9 cellular contexts compared by ENCODE assay signal in the genomic region with DNA sequence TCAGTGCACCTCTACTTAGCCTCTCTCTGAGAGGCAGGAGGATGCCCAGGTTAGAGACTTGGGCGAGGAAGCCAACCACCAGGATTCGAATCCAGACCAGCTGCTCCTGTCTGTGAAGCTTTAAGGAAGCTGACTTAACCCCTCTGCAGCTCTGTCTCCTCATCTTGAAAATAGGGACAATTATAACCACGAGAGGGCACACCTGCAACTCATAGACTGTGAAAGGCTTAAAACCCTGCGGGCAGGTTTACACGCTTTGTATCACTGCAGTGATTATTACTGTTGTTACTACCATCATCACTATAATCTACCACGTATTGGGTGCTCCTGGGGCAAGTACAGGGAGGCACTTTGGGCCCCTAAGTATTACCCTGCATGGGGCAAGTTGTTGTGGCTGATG.
DNase-seq lines count a peak whose midpoint lies in the region; ATAC-seq and FAIRE-seq lines count a peak whose summit lies in the region.
"Had no signal": no experiment of that assay in that cellular context is flagged by ENCODE, and none has a peak within 500 bp of the region (broad histone marks: within the 10 kb centered on the region; RNA-seq: fewer than 3 reads in every experiment).

No MANE protein-coding gene starts in this region.

- peaks cover 14% of the 10 kb centered on the region for H3K36me3 Mint-ChIP-seq in activated naive CD8-positive, alpha-beta T cell treated with anti-CD3 and anti-CD28 coated beads, Interleukin-2, amount 10 ng/mL, durations not matched to agents 7 days and 5 days
- H3K36me3 Mint-ChIP-seq in activated naive CD8-positive, alpha-beta T cell treated with anti-CD3 and anti-CD28 coated beads, Interleukin-2, amount 50 U/mL, for 24 hours (ENCODE audit: low read depth) = peaks cover 6% of the 10 kb centered on the region
- no peaks in the 10 kb centered on the region for H3K36me3 Mint-ChIP-seq in activated T-cell treated with anti-CD3 and anti-CD28 coated beads, Interleukin-2, amount 50 U/mL, for 4 hours (ENCODE audit: insufficient read depth)

- no peaks in the 10 kb centered on the region for H3K9me3 ChIP-seq in small intestine (ENCODE audit: control insufficient read depth, low read depth)

- no peak overlapping the region for H3K27ac Mint-ChIP-seq in activated naive CD8-positive, alpha-beta T cell treated with anti-CD3 and anti-CD28 coated beads, Interleukin-2, amount 10 ng/mL, durations not matched to agents 7 days and 5 days
- H3K27ac Mint-ChIP-seq in activated naive CD8-positive, alpha-beta T cell treated with anti-CD3 and anti-CD28 coated beads, Interleukin-2, amount 50 U/mL, for 24 hours = no peak overlapping the region

- H3K4me1 Mint-ChIP-seq in activated naive CD8-positive, alpha-beta T cell treated with anti-CD3 and anti-CD28 coated beads, Interleukin-2, amount 10 ng/mL, durations not matched to agents 7 days and 5 days = peaks cover 34% of the 10 kb centered on the region
- H3K4me1 Mint-ChIP-seq in activated naive CD8-positive, alpha-beta T cell treated with anti-CD3 and anti-CD28 coated beads, Interleukin-2, amount 50 U/mL, for 24 hours = peaks cover 39% of the 10 kb centered on the region
- H3K4me1 Mint-ChIP-seq in activated T-cell treated with anti-CD3 and anti-CD28 coated beads, Interleukin-2, amount 50 U/mL, for 4 hours (ENCODE audit: low read depth) = peaks cover 30% of the 10 kb centered on the region

- DNase-seq in activated naive CD8-positive, alpha-beta T cell treated with anti-CD3 and anti-CD28 coated beads, Interleukin-2, amount 10 ng/mL, durations not matched to agents 7 days and 5 days = no peak
- no peak for DNase-seq in activated naive CD8-positive, alpha-beta T cell treated with anti-CD3 and anti-CD28 coated beads, Interleukin-2, amount 50 U/mL, for 24 hours
- DNase-seq in NCI-H1694 (lab: John Stamatoyannopoulos, UW) (peak; percentile 52), small intestine (peak; percentile 21), HCEC 1CT (no peak), cardiac septum (ENCODE audit: low spot score) (no peak), GF-D8 (lab: John Stamatoyannopoulos, UW) (no peak)
- DNase-seq in activated T-cell treated with anti-CD3 and anti-CD28 coated beads, Interleukin-2, amount 50 U/mL, for 4 hours = peak; percentile 18

- no peak overlapping the region for H3K27ac ChIP-seq in small intestine (ENCODE audit: low read depth in 1 of 2, low read length in 1 of 2)

- POLR2A ChIA-PET in activated naive CD8-positive, alpha-beta T cell treated with anti-CD3 and anti-CD28 coated beads, Interleukin-2, amount 10 ng/mL, durations not matched to agents 7 days and 5 days (lab: Charles Lee) = no interaction called here

- H3K4me3 ChIP-seq in small intestine (ENCODE audit: low read depth in 1 of 2, low read length in 2 of 2) = no peak overlapping the region
- H3K4me3 ChIP-seq: lung had no signal

- H3K4me1 ChIP-seq in small intestine (ENCODE audit: control insufficient read depth in 2 of 2, insufficient read depth in 1 of 2, low read depth in 1 of 2, low read length in 1 of 2) = no peaks in the 10 kb centered on the region

- no peaks in the 10 kb centered on the region for H3K27me3 Mint-ChIP-seq in activated naive CD8-positive, alpha-beta T cell treated with anti-CD3 and anti-CD28 coated beads, Interleukin-2, amount 10 ng/mL, durations not matched to agents 7 days and 5 days
- H3K27me3 Mint-ChIP-seq in activated naive CD8-positive, alpha-beta T cell treated with anti-CD3 and anti-CD28 coated beads, Interleukin-2, amount 50 U/mL, for 24 hours = no peaks in the 10 kb centered on the region
- no peaks in the 10 kb centered on the region for H3K27me3 Mint-ChIP-seq in activated T-cell treated with anti-CD3 and anti-CD28 coated beads, Interleukin-2, amount 50 U/mL, for 4 hours (ENCODE audit: low read depth)

- no peaks in the 10 kb centered on the region for H3K36me3 ChIP-seq in small intestine (ENCODE audit: control insufficient read depth in 2 of 2, insufficient read depth in 2 of 2, low read length in 2 of 2)

- H3K9me3 Mint-ChIP-seq in activated naive CD8-positive, alpha-beta T cell treated with anti-CD3 and anti-CD28 coated beads, Interleukin-2, amount 10 ng/mL, durations not matched to agents 7 days and 5 days = peaks cover 10% of the 10 kb centered on the region
- peaks cover 14% of the 10 kb centered on the region for H3K9me3 Mint-ChIP-seq in activated naive CD8-positive, alpha-beta T cell treated with anti-CD3 and anti-CD28 coated beads, Interleukin-2, amount 50 U/mL, for 24 hours
- H3K9me3 Mint-ChIP-seq in activated T-cell treated with anti-CD3 and anti-CD28 coated beads, Interleukin-2, amount 50 U/mL, for 4 hours = peaks cover 5% of the 10 kb centered on the region

- H3K27me3 ChIP-seq in small intestine (ENCODE audit: control insufficient read depth in 2 of 2, insufficient read depth in 2 of 2, low read length in 2 of 2) = no peaks in the 10 kb centered on the region

- intact Hi-C loops in cardiac septum (cut with DNase I) = no loop called here

- 26 to 52% (median 36%) methylated on average over 6 of the region's 6 CpGs for WGBS in small intestine, 3 donors

- peak; percentile 49 for ATAC-seq in activated naive CD8-positive, alpha-beta T cell treated with anti-CD3 and anti-CD28 coated beads, Interleukin-2, amount 10 ng/mL, durations not matched to agents 7 days and 5 days (ENCODE audit: low read depth)
- ATAC-seq in activated naive CD8-positive, alpha-beta T cell treated with anti-CD3 and anti-CD28 coated beads, Interleukin-2, amount 50 U/mL, for 24 hours = no peak
- peak; percentile 30 to 39 for ATAC-seq in activated T-cell treated with anti-CD3 and anti-CD28 coated beads, Interleukin-2, amount 50 U/mL, for 4 hours

- no peak overlapping the region for H3K4me3 Mint-ChIP-seq in activated naive CD8-positive, alpha-beta T cell treated with anti-CD3 and anti-CD28 coated beads, Interleukin-2, amount 10 ng/mL, durations not matched to agents 7 days and 5 days
- no peak overlapping the region for H3K4me3 Mint-ChIP-seq in activated naive CD8-positive, alpha-beta T cell treated with anti-CD3 and anti-CD28 coated beads, Interleukin-2, amount 50 U/mL, for 24 hours
- no peak overlapping the region for H3K4me3 Mint-ChIP-seq in activated T-cell treated with anti-CD3 and anti-CD28 coated beads, Interleukin-2, amount 50 U/mL, for 4 hours

- FAIRE-seq in small intestine (lab: Jason Lieb, UNC) = no peak

Comparison
In these comparisons a context has a peak if more than half of its experiments do, and no peak if none do; other contexts are left out.
1. DNase-seq: peak in NCI-H1694 (single experiment), activated T-cell treated with anti-CD3 and anti-CD28 coated beads, Interleukin-2, amount 50 U/mL, for 4 hours (single experiment) and small intestine (single experiment); none in activated naive CD8-positive, alpha-beta T cell treated with anti-CD3 and anti-CD28 coated beads, Interleukin-2, amount 10 ng/mL, durations not matched to agents 7 days and 5 days (single experiment), activated naive CD8-positive, alpha-beta T cell treated with anti-CD3 and anti-CD28 coated beads, Interleukin-2, amount 50 U/mL, for 24 hours (single experiment), HCEC 1CT (single experiment), cardiac septum (single experiment) and GF-D8 (single experiment).